In the genomic region with DNA sequence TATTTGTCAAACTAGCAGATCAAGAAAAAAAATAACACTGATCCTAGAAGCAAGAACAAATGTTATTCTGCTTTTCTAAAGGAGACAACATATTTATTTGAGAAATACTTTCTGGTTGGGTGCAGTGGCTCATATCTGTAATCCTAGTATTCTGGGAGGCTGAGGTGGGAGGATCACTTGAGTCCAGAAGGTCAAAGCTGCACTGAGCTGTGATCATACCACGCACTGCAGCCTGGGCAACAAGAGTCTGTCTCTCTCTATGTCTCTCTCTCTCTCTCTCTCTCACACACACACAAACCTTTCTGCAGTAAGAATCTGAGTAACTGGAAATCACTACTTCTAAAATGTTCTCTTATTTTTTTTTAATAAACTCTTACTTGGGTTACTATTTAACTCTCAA, we compare ENCODE assay signal across 29 cellular contexts. TPM values are rescaled to one million over a fixed set of nuclear protein-coding genes. Genes with fewer than 3 reads are reported as not detected.
"Had no signal": no experiment of that assay in that cellular context is flagged by ENCODE, and none has a peak within 500 bp of the region (broad histone marks: within the 10 kb centered on the region; RNA-seq: fewer than 3 reads in every experiment).

No MANE protein-coding gene starts in this region.

- H3K36me3 Mint-ChIP-seq: activated naive CD4-positive, alpha-beta T cell treated with anti-CD3 and anti-CD28 coated beads, Interleukin-2, amount 50 U/mL, for 72 hours had no signal

- H3K4me3 ChIP-seq: ascending aorta, body of pancreas, SK-N-MC had no signal

- FAIRE-seq: bronchial epithelial cell had no signal

- H3K9me3 ChIP-seq: ascending aorta, body of pancreas had no signal

- H3K4me3 Mint-ChIP-seq: activated CD4-positive, alpha-beta memory T cell treated with anti-CD3 and anti-CD28 coated beads, Interleukin-2, amount 10 ng/mL, durations not matched to agents 7 days and 5 days; activated CD4-positive, alpha-beta T cell treated with anti-CD3 and anti-CD28 coated beads for 36 hours; activated naive CD8-positive, alpha-beta T cell treated with anti-CD3 and anti-CD28 coated beads, Interleukin-2, amount 50 U/mL, for 24 hours; T-cell had no signal

- ATAC-seq: activated CD4-positive, alpha-beta T cell treated with anti-CD3 and anti-CD28 coated beads for 36 hours; activated naive CD4-positive, alpha-beta T cell treated with anti-CD3 and anti-CD28 coated beads, Interleukin-2, amount 50 U/mL, for 72 hours; activated naive CD8-positive, alpha-beta T cell treated with anti-CD3 and anti-CD28 coated beads, Interleukin-2, amount 50 U/mL, for 24 hours; body of pancreas; Panc1; Right ventricle myocardium inferior; T-cell had no signal

- DNase-seq: activated CD4-positive, alpha-beta memory T cell treated with anti-CD3 and anti-CD28 coated beads, Interleukin-2, amount 10 ng/mL, durations not matched to agents 7 days and 5 days; activated CD4-positive, alpha-beta T cell treated with anti-CD3 and anti-CD28 coated beads for 36 hours; activated CD4-positive, alpha-beta T cell treated with anti-CD3 and anti-CD28 coated beads, Interleukin-2, amount 50 U/mL, for 1 hour; activated CD8-positive, alpha-beta memory T cell treated with anti-CD3 and anti-CD28 coated beads, Interleukin-2, amount 50 U/mL, for 48 hours; activated naive CD8-positive, alpha-beta T cell treated with anti-CD3 and anti-CD28 coated beads, Interleukin-2, amount 50 U/mL, for 24 hours; activated T-cell treated with anti-CD3 and anti-CD28 coated beads, Interleukin-2, amount 50 U/mL, for 1 hour; amniotic stem cell; body of pancreas; central memory CD4-positive, alpha-beta T cell; KG1; NCI-H1048; NCI-H146; NCI-H187 treated with DMSO at 0.1 percent for 48 hours; NCI-H2171 treated with DMSO at 0.1 percent for 48 hours; NCI-H345; NCI-H510A; NCI-H69; NK-92 treated with Interleukin-12 subunit alpha and Interleukin-12 subunit beta, amount 100 ng/mL, for 24 hours; OCI-M1; RPMI8226; T-cell; T-helper 2 cell had no signal

- H3K9me3 Mint-ChIP-seq: activated CD4-positive, alpha-beta memory T cell treated with anti-CD3 and anti-CD28 coated beads, Interleukin-2, amount 10 ng/mL, durations not matched to agents 7 days and 5 days; activated naive CD4-positive, alpha-beta T cell treated with anti-CD3 and anti-CD28 coated beads, Interleukin-2, amount 50 U/mL, for 72 hours; activated naive CD8-positive, alpha-beta T cell treated with anti-CD3 and anti-CD28 coated beads, Interleukin-2, amount 50 U/mL, for 24 hours; T-cell had no signal

- H3K4me1 ChIP-seq: ascending aorta, body of pancreas had no signal

- H3K4me1 Mint-ChIP-seq: activated CD4-positive, alpha-beta T cell treated with anti-CD3 and anti-CD28 coated beads for 36 hours; activated naive CD8-positive, alpha-beta T cell treated with anti-CD3 and anti-CD28 coated beads, Interleukin-2, amount 50 U/mL, for 24 hours; T-cell had no signal

- H3K27me3 Mint-ChIP-seq: activated CD4-positive, alpha-beta memory T cell treated with anti-CD3 and anti-CD28 coated beads, Interleukin-2, amount 10 ng/mL, durations not matched to agents 7 days and 5 days; activated CD4-positive, alpha-beta T cell treated with anti-CD3 and anti-CD28 coated beads for 36 hours; activated naive CD8-positive, alpha-beta T cell treated with anti-CD3 and anti-CD28 coated beads, Interleukin-2, amount 50 U/mL, for 24 hours; T-cell had no signal

- H3K27ac ChIP-seq: ascending aorta, body of pancreas, SK-N-MC, VCaP had no signal

- H3K27me3 ChIP-seq: ascending aorta, body of pancreas had no signal

- H3K27ac Mint-ChIP-seq: activated CD4-positive, alpha-beta memory T cell treated with anti-CD3 and anti-CD28 coated beads, Interleukin-2, amount 10 ng/mL, durations not matched to agents 7 days and 5 days; activated CD4-positive, alpha-beta T cell treated with anti-CD3 and anti-CD28 coated beads for 36 hours; activated naive CD4-positive, alpha-beta T cell treated with anti-CD3 and anti-CD28 coated beads, Interleukin-2, amount 50 U/mL, for 72 hours; activated naive CD8-positive, alpha-beta T cell treated with anti-CD3 and anti-CD28 coated beads, Interleukin-2, amount 50 U/mL, for 24 hours had no signal

RNA-seq across cellular contexts. Expression of a gene that starts 31.4 kb away (rescaled TPM):
- total RNA-seq: ascending aorta had no signal
